Comparison of ENCODE assay signal across 1 cellular context in the genomic region with DNA sequence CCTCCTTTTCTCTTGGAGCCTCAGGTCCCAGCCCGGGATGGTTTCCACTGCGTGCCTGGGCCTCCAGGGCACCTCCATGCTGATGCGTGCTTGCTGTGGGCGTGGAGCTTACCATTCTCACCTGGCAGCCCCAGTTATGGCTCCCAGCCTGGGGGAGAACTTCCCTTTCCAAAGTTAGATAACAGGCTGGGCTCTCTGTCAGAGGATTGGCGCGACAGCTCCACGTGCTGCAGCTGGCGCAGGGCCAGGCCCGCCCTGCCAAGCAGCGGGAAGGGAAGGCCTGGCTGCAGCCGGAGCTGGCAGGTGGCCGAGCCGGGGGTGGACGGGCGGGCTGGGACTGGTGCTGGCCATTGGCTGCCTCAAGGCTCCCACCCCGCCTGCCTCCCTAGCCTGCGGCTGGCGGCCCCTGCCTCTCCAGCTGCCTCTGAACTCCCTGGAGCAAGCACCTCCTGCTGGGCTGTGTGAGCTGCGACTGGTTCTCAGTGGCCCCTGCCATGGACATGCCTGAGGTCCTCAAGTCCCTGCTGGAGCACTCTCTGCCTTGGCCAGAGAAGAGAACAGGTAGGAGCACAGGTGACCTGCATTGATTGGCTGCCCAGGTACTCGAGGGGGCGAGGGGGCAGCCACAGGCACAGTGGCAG.
TF ChIP-seq lines count a peak whose summit lies in the region.

No MANE protein-coding gene starts in this region.

TF ChIP-seq in endothelial cell of umbilical vein, 7 proteins besides CTCF, POLR2A, EP300 and RAD21 (continued from another document):
- TF ChIP-seq MYC (IDR thresholded peaks at IDR 0.05; ENCODE audit: low read depth, low read length) (peak; percentile 77), EZH2 (IDR thresholded peaks at IDR 0.05; ENCODE audit: borderline replicate concordance, low read depth, low read length, severe bottlenecking) (no peak), JUN (IDR thresholded peaks at IDR 0.05; ENCODE audit: borderline replicate concordance, insufficient read depth, insufficient read length, low read depth) (no peak), POLR2AphosphoS5 (IDR thresholded peaks at IDR 0.05; ENCODE audit: insufficient read depth, low read depth, low read length) (peak; percentile 63), FOS (IDR thresholded peaks at IDR 0.05; ENCODE audit: borderline replicate concordance, insufficient read depth, low read length) (no peak)
